8 cellular contexts compared by ENCODE assay signal in the genomic region with DNA sequence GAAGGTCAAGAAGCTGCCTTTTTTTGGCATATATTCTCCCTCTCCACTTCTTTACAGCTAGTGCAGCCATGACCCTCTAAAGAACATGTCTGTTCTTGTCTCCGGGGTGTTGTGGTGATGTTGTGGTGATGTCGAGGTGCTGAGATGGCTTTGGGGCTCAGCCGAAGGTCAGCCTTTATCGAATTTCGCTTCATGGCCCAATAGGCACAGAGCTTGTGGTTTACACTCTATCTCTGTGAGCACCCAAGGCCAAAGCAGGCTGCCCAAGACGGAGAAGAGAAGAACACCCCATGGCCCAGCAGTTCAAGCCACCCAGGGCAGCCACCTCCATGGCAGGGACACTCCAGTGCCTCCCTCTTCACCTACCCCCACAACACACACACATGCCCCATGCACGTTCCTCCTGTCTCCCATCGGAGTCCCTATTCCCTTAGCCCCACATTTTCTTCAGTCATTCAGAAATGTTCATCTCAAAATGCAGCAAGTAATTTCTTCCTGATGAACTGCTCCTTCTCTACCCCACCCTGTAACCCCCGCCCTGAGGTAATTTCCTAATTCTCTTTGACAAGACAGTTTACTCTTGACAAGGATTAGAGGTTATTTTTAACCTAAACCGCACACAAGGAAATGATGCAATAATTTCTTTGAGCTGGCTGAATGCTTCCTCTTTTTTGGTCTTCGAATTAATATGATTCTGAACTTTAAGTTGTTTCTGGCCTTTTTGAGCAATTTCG. TPM values are rescaled to one million over a fixed set of nuclear protein-coding genes. Genes with fewer than 3 reads are reported as not detected.
A peak's percentile ranks its signal among the peaks of the same experiment; 100 is the strongest.
DNase-seq lines count a peak whose midpoint lies in the region; ATAC-seq and TF ChIP-seq lines count a peak whose summit lies in the region.

No MANE protein-coding gene starts in this region.

- H3K4me1 ChIP-seq in trophoblast cell (ENCODE audit: control insufficient read depth in 1 of 2, insufficient read depth in 2 of 2, low read length in 2 of 2): peaks cover 0 to 8% of the 10 kb centered on the region in 2 experiments

- no peak overlapping the region for H3K4ac ChIP-seq in trophoblast cell (ENCODE audit: low read depth, low read length)

- H3K9me3 ChIP-seq in WERI-Rb-1 (ENCODE audit: severe bottlenecking) (no peaks in the 10 kb centered on the region), trophoblast cell (ENCODE audit: insufficient read depth, low read depth, low read length) (no peaks in the 10 kb centered on the region)

- H2BK5ac ChIP-seq in trophoblast cell (ENCODE audit: low read depth, low read length, poor library complexity): peak overlapping the region; percentile 33

- peak; percentile 78 for ATAC-seq in HG03460 (IDR thresholded peaks at IDR 0.05; ENCODE audit: unreplicated experiment)

- H4K8ac ChIP-seq in trophoblast cell (ENCODE audit: low read depth, low read length): peak overlapping the region; percentile 40

- H4K12ac ChIP-seq in trophoblast cell (ENCODE audit: low read depth, low read length): no peak overlapping the region

- peak overlapping the region; percentile 63 for H2BK120ac ChIP-seq in trophoblast cell (ENCODE audit: insufficient read depth, low read length, poor library complexity)

- H3K27ac ChIP-seq in WERI-Rb-1 (no peak overlapping the region), trophoblast cell (ENCODE audit: low read depth, low read length) (no peak overlapping the region)

- H3K9ac ChIP-seq in trophoblast cell (ENCODE audit: low read length): no peak overlapping the region

- H3K23ac ChIP-seq in trophoblast cell (ENCODE audit: low read length): no peak overlapping the region

- H2BK12ac ChIP-seq in trophoblast cell (ENCODE audit: low read length): peak overlapping the region; percentile 85

- no peaks in the 10 kb centered on the region for H3K27me3 ChIP-seq in WERI-Rb-1 (ENCODE audit: insufficient read depth, low read depth, severe bottlenecking)
- no peaks in the 10 kb centered on the region for H3K27me3 ChIP-seq in trophoblast cell (ENCODE audit: insufficient read depth, low read length)

- no peak for TF ChIP-seq CTCF in GM12865 (IDR thresholded peaks at IDR 0.05; ENCODE audit: insufficient read depth, low read depth, low read length, missing control alignments)
- TF ChIP-seq CTCF in GM20000 (IDR thresholded peaks at IDR 0.05; ENCODE audit: extremely low read depth, missing control alignments): no peak
- TF ChIP-seq CTCF in WERI-Rb-1 (IDR thresholded peaks at IDR 0.05; ENCODE audit: low read depth, low read length): no peak

- H2AK5ac ChIP-seq in trophoblast cell (ENCODE audit: low read length): peak overlapping the region; percentile 79

- DNase-seq in GM12865 (ENCODE audit: low read depth): peak; percentile 93
- peak; percentile 67 for DNase-seq in GM20000 (ENCODE audit: low spot score)
- DNase-seq in WERI-Rb-1: peak; percentile 32
- DNase-seq in trophoblast cell: peak in 1 of 2 donors; percentile 35
- DNase-seq in HK-2 (ENCODE audit: unreplicated experiment): no peak
- no peak for DNase-seq in NCI-H2196 treated with DMSO at 0.1 percent for 48 hours (lab: John Stamatoyannopoulos, UW; ENCODE audit: unreplicated experiment)
- no peak for DNase-seq in NCI-H446 treated with DMSO at 0.1 percent for 48 hours (lab: John Stamatoyannopoulos, UW)

- H3K36me3 ChIP-seq in WERI-Rb-1 (no peaks in the 10 kb centered on the region), trophoblast cell (ENCODE audit: control insufficient read depth in 1 of 2, insufficient read depth in 2 of 2, low read length in 2 of 2) (no peaks in the 10 kb centered on the region)

- H3K79me2 ChIP-seq in trophoblast cell (ENCODE audit: control insufficient read depth, insufficient read depth, low read length, poor library complexity): no peaks in the 10 kb centered on the region

- no peak overlapping the region for H3K4me2 ChIP-seq in trophoblast cell (ENCODE audit: low read length)

- H3K4me3 ChIP-seq in GM12865 (ENCODE audit: low read depth, low read length) (peak overlapping the region; percentile 29), WERI-Rb-1 (ENCODE audit: low read depth, low read length) (no peak overlapping the region), trophoblast cell (ENCODE audit: low read depth, low read length) (no peak overlapping the region)

- no CpG with 5 or more reads among the region's 12 CpGs for WGBS in trophoblast cell (ENCODE audit: extremely low coverage, insufficient coverage, insufficient read length)

- peaks cover 4% of the 10 kb centered on the region for H3K79me1 ChIP-seq in trophoblast cell (ENCODE audit: low read length)

- no peak overlapping the region for H2AFZ ChIP-seq in trophoblast cell (ENCODE audit: insufficient read depth, low read length, poor library complexity)

- H3K14ac ChIP-seq in trophoblast cell (ENCODE audit: low read length): peak overlapping the region; percentile 44

- H3K18ac ChIP-seq in trophoblast cell (ENCODE audit: low read length): peak overlapping the region; percentile 39

- peak overlapping the region; percentile 4 for H4K91ac ChIP-seq in trophoblast cell (ENCODE audit: low read depth, low read length)

RNA-seq across cellular contexts. Expression of a gene that starts 18.6 kb away (rescaled TPM):
- polyA plus RNA-seq in trophoblast cell (2013): 0.15 and 0.17 TPM in 2 replicates

Comparison
In these comparisons a context has a peak if more than half of its experiments do, and no peak if none do; other contexts are left out.
1. DNase-seq: peak in GM12865 (single experiment), GM20000 (single experiment) and WERI-Rb-1 (single experiment); none in HK-2 (single experiment), NCI-H2196 treated with DMSO at 0.1 percent for 48 hours (single experiment) and NCI-H446 treated with DMSO at 0.1 percent for 48 hours (single experiment).